20 cellular contexts compared by ENCODE assay signal in genomic region chr5:128036961-128037360, GRCh38. TPM values are rescaled to one million over a fixed set of nuclear protein-coding genes. Genes with fewer than 3 reads are reported as not detected.
A peak's percentile ranks its signal among the peaks of the same experiment; 100 is the strongest.
DNase-seq lines count a peak whose midpoint lies in the region; ATAC-seq and TF ChIP-seq lines count a peak whose summit lies in the region.
"Had no signal": no experiment of that assay in that cellular context is flagged by ENCODE, and none has a peak within 500 bp of the region (broad histone marks: within the 10 kb centered on the region; RNA-seq: fewer than 3 reads in every experiment).

No MANE protein-coding gene starts in this region.

- H3F3A ChIP-seq in PC-9 (ENCODE audit: insufficient read depth, low read depth): peaks cover 27% of the 10 kb centered on the region

- CTCF ChIA-PET in PC-9 (lab: Charles Lee): no interaction called here

- no peak overlapping the region for H2BK12ac ChIP-seq in trophoblast cell (ENCODE audit: low read length)

- H3K4me2 ChIP-seq in PC-9: peak overlapping the region; percentile 33
- H3K4me2 ChIP-seq in trophoblast cell (ENCODE audit: low read length): no peak overlapping the region

- TF ChIP-seq CTCF in PC-9 (conservative IDR thresholded peaks at IDR 0.05): no peak
- no peak for TF ChIP-seq CTCF in epithelial cell of esophagus (IDR thresholded peaks at IDR 0.05; ENCODE audit: insufficient read depth, low read depth, low read length, missing control alignments)

- no peaks in the 10 kb centered on the region for H3K79me1 ChIP-seq in trophoblast cell (ENCODE audit: low read length)

- no peak overlapping the region for H3K4ac ChIP-seq in trophoblast cell (ENCODE audit: low read depth, low read length)

- no peak overlapping the region for H3K9ac ChIP-seq in trophoblast cell (ENCODE audit: low read length)
- H3K9ac ChIP-seq: parathyroid adenoma had no signal

- H3K4me3 ChIP-seq in PC-9: no peak overlapping the region
- no peak overlapping the region for H3K4me3 ChIP-seq in epithelial cell of esophagus (ENCODE audit: low read length)
- H3K4me3 ChIP-seq in trophoblast cell (ENCODE audit: low read depth, low read length): no peak overlapping the region
- H3K4me3 ChIP-seq: cardiac muscle cell, GM12878, vagina had no signal

- no peak overlapping the region for H4K8ac ChIP-seq in trophoblast cell (ENCODE audit: low read depth, low read length)

- H3K9me3 ChIP-seq in PC-9 (ENCODE audit: insufficient read depth, low read depth) (peaks cover 3% of the 10 kb centered on the region; the same call in 1 of the 2 replicates), trophoblast cell (ENCODE audit: insufficient read depth, low read depth, low read length) (no peaks in the 10 kb centered on the region)
- H3K9me3 ChIP-seq: vagina had no signal

- WGBS in trophoblast cell (ENCODE audit: extremely low coverage, insufficient coverage, insufficient read length): no CpG with 5 or more reads among the region's 1 CpG

- H3K23ac ChIP-seq in trophoblast cell (ENCODE audit: low read length): no peak overlapping the region

- H2BK5ac ChIP-seq in trophoblast cell (ENCODE audit: low read depth, low read length, poor library complexity): no peak overlapping the region

- peaks cover 35% of the 10 kb centered on the region for H3K4me1 ChIP-seq in PC-9 (replicated peaks; ENCODE audit: insufficient read depth)
- H3K4me1 ChIP-seq in trophoblast cell (ENCODE audit: control insufficient read depth in 1 of 2, insufficient read depth in 2 of 2, low read length in 2 of 2): no peaks in the 10 kb centered on the region
- H3K4me1 ChIP-seq: parathyroid adenoma, vagina had no signal

- no peak overlapping the region for H4K12ac ChIP-seq in trophoblast cell (ENCODE audit: low read depth, low read length)

- DNase-seq in GM04504 (ENCODE audit: low read depth): peak; percentile 18
- peak; percentile 35 to 95 for DNase-seq in PC-9
- DNase-seq in epithelial cell of esophagus (ENCODE audit: low read depth): peak; percentile 88
- peak; percentile 84 to 97 for DNase-seq in trophoblast cell
- DNase-seq in activated T-cell treated with anti-CD3 and anti-CD28 coated beads for 4 hours: no peak
- DNase-seq in NCI-H446 treated with DMSO at 0.1 percent for 48 hours (lab: John Stamatoyannopoulos, UW): no peak
- DNase-seq: activated B cell treated with CpG ODN at 0.5 μM for 24 hours; activated CD8-positive, alpha-beta T cell treated with anti-CD3 and anti-CD28 coated beads for 36 hours; activated T-cell treated with anti-CD3 and anti-CD28 coated beads, Interleukin-2, amount 50 U/mL, for 72 hours; islet precursor cell; naive thymus-derived CD4-positive, alpha-beta T cell; NCI-H1694 treated with DMSO at 0.1 percent for 48 hours; NCI-H446; Right ventricle myocardium superior; stimulated activated CD4-positive, alpha-beta T cell treated with anti-CD3 and anti-CD28 coated beads, Interleukin-2, amount 100 ng/mL, for 48 hours had no signal

- H3K79me2 ChIP-seq in PC-9 (ENCODE audit: low read depth) (peaks cover 6% of the 10 kb centered on the region; the same call in 1 of the 2 replicates), trophoblast cell (ENCODE audit: control insufficient read depth, insufficient read depth, low read length, poor library complexity) (no peaks in the 10 kb centered on the region)

- no peaks in the 10 kb centered on the region for H4K20me1 ChIP-seq in PC-9 (ENCODE audit: insufficient read depth)

- H2AFZ ChIP-seq in PC-9: no peak overlapping the region
- H2AFZ ChIP-seq in trophoblast cell (ENCODE audit: insufficient read depth, low read length, poor library complexity): no peak overlapping the region
- H2AFZ ChIP-seq: parathyroid adenoma had no signal

- no peak overlapping the region for H3K18ac ChIP-seq in trophoblast cell (ENCODE audit: low read length)

- H4K91ac ChIP-seq in trophoblast cell (ENCODE audit: low read depth, low read length): no peak overlapping the region

- H3K14ac ChIP-seq in trophoblast cell (ENCODE audit: low read length): no peak overlapping the region

- H3K27me3 ChIP-seq in PC-9 (ENCODE audit: insufficient read depth, low read depth) (no peaks in the 10 kb centered on the region), trophoblast cell (ENCODE audit: insufficient read depth, low read length) (no peaks in the 10 kb centered on the region)
- H3K27me3 ChIP-seq: cardiac muscle cell, vagina had no signal

- H2BK120ac ChIP-seq in trophoblast cell (ENCODE audit: insufficient read depth, low read length, poor library complexity): no peak overlapping the region

- ATAC-seq in HG02870 (IDR thresholded peaks at IDR 0.05; ENCODE audit: unreplicated experiment): no peak
- ATAC-seq: activated CD8-positive, alpha-beta T cell treated with anti-CD3 and anti-CD28 coated beads for 36 hours; activated T-cell treated with anti-CD3 and anti-CD28 coated beads, Interleukin-2, amount 50 U/mL, for 72 hours; GM12878; naive thymus-derived CD4-positive, alpha-beta T cell had no signal

- no TSS peak for BruUV-seq in PC-9 (replicated peaks; lab: Mats Ljungman, UMichigan)

- H3K36me3 ChIP-seq in PC-9 (ENCODE audit: low read depth): peaks cover 4% of the 10 kb centered on the region; the same call in 1 of the 2 replicates
- H3K36me3 ChIP-seq in trophoblast cell (ENCODE audit: control insufficient read depth in 1 of 2, insufficient read depth in 2 of 2, low read length in 2 of 2): no peaks in the 10 kb centered on the region
- H3K36me3 ChIP-seq: cardiac muscle cell, vagina had no signal

- POLR2A ChIA-PET in PC-9 (lab: Charles Lee; ENCODE audit: unreplicated experiment): no interaction called here

- no peak overlapping the region for H2AK5ac ChIP-seq in trophoblast cell (ENCODE audit: low read length)

- H3K27ac ChIP-seq in PC-9 (peak overlapping the region; percentile 72), trophoblast cell (ENCODE audit: low read depth, low read length) (no peak overlapping the region)
- H3K27ac ChIP-seq: cardiac muscle cell, parathyroid adenoma, vagina had no signal

- intact Hi-C loops in PC-9 (cut with micrococcal nuclease; ENCODE audit: unreplicated experiment): loop anchor here (2.0 to 5.0 kb wide), 4 partner anchors 46 to 162 kb away; partner anchors contain the start of gene SLC12A2

- H3K9me2 ChIP-seq in PC-9 (ENCODE audit: insufficient read depth): no peaks in the 10 kb centered on the region; the same call in 1 of the 2 replicates

RNA-seq across cellular contexts. Expression of gene SLC12A2, which starts 46.6 kb away (rescaled TPM):
- total RNA-seq in PC-9 (2021): 24.4 and 29.3 TPM in 2 replicates
- polyA plus RNA-seq in trophoblast cell (2013): 20.8 and 21.9 TPM in 2 replicates

Comparison
In these comparisons a context has a peak if more than half of its experiments do, and no peak if none do; other contexts are left out.
1. DNase-seq: peak in GM04504 (single experiment), PC-9 (2 of 2), epithelial cell of esophagus (single experiment) and trophoblast cell (2 of 2); none in activated T-cell treated with anti-CD3 and anti-CD28 coated beads for 4 hours (single experiment) and NCI-H446 treated with DMSO at 0.1 percent for 48 hours (single experiment).